In the genomic region with DNA sequence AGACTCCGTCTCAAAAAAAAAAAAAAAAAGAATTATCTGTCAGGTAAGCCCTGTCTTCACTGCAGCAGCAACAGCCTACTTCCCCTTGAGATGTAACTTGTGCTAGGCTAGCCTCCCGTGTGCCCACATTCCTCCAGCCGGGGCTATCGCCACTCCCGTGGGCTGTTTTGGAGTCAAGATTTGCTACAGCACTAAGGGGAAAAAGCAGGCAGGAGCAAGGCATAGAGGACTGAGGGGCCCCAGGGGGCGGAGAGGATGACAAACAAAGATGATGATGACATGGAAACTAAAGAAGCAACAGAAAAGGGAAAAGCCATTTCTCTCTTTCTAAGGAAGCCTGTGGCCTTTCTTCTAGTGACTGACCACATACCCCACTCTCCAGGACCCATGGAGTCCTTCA, we compare ENCODE assay signal across 10 cellular contexts. TPM values are rescaled to one million over a fixed set of nuclear protein-coding genes. Genes with fewer than 3 reads are reported as not detected.
DNase-seq lines count a peak whose midpoint lies in the region; ATAC-seq and TF ChIP-seq lines count a peak whose summit lies in the region.
"Had no signal": no experiment of that assay in that cellular context is flagged by ENCODE, and none has a peak within 500 bp of the region (broad histone marks: within the 10 kb centered on the region; RNA-seq: fewer than 3 reads in every experiment).

No MANE protein-coding gene starts in this region.

- peak overlapping the region; percentile 98 for H3K4me3 Mint-ChIP-seq in CD14-positive monocyte
- peak overlapping the region; percentile 98 for H3K4me3 Mint-ChIP-seq in T-helper 2 cell treated with Interferon-gamma antibody and Interleukin-4, amounts not matched to agents 5 μg/mL and 100 μg/mL, for 36 hours
- H3K4me3 Mint-ChIP-seq in activated naive CD4-positive, alpha-beta T cell treated with anti-CD3 and anti-CD28 coated beads, Interleukin-2, amount 50 U/mL, for 24 hours, result peak overlapping the region; percentile 100

- peaks cover 36 to 45% of the 10 kb centered on the region in 2 donors for H3K36me3 Mint-ChIP-seq in CD14-positive monocyte
- H3K36me3 Mint-ChIP-seq in T-helper 2 cell treated with Interferon-gamma antibody and Interleukin-4, amounts not matched to agents 5 μg/mL and 100 μg/mL, for 36 hours (ENCODE audit: low read depth), result peaks cover 43% of the 10 kb centered on the region
- H3K36me3 Mint-ChIP-seq in activated naive CD4-positive, alpha-beta T cell treated with anti-CD3 and anti-CD28 coated beads, Interleukin-2, amount 50 U/mL, for 24 hours, result peaks cover 15% of the 10 kb centered on the region

- no peak for TF ChIP-seq CTCF in CD14-positive monocyte (IDR thresholded peaks at IDR 0.05)

- peaks cover 0 to 7% (median 0%) of the 10 kb centered on the region in 3 donors for H3K27me3 Mint-ChIP-seq in CD14-positive monocyte (ENCODE audit: low read depth in 3 of 3)
- H3K27me3 Mint-ChIP-seq in T-helper 2 cell treated with Interferon-gamma antibody and Interleukin-4, amounts not matched to agents 5 μg/mL and 100 μg/mL, for 36 hours (ENCODE audit: low read depth), result no peaks in the 10 kb centered on the region
- H3K27me3 Mint-ChIP-seq in activated naive CD4-positive, alpha-beta T cell treated with anti-CD3 and anti-CD28 coated beads, Interleukin-2, amount 50 U/mL, for 24 hours, result no peaks in the 10 kb centered on the region

- ATAC-seq in HG02798 (IDR thresholded peaks at IDR 0.05; ENCODE audit: poor library complexity, unreplicated experiment), result no peak

- DNase-seq in CD14-positive monocyte (ENCODE audit: low spot score) (peak; percentile 2), SW480 (ENCODE audit: low spot score) (no peak), medulla oblongata (ENCODE audit: extremely low spot score) (no peak), HT-29 (ENCODE audit: low spot score) (no peak)
- peak; percentile 74 for DNase-seq in T-helper 2 cell treated with Interferon-gamma antibody and Interleukin-4, amounts not matched to agents 5 μg/mL and 100 μg/mL, for 36 hours (ENCODE audit: low spot score)
- peak; percentile 50 for DNase-seq in stimulated activated CD4-positive, alpha-beta T cell treated with anti-CD3 and anti-CD28 coated beads, Interleukin-12 subunit alpha, Interleukin-12 subunit beta, amount 100 ng/mL, for 4 hours
- DNase-seq: heart left ventricle had no signal

- no peaks in the 10 kb centered on the region for H3K9me3 Mint-ChIP-seq in CD14-positive monocyte
- H3K9me3 Mint-ChIP-seq in T-helper 2 cell treated with Interferon-gamma antibody and Interleukin-4, amounts not matched to agents 5 μg/mL and 100 μg/mL, for 36 hours, result no peaks in the 10 kb centered on the region
- no peaks in the 10 kb centered on the region for H3K9me3 Mint-ChIP-seq in activated naive CD4-positive, alpha-beta T cell treated with anti-CD3 and anti-CD28 coated beads, Interleukin-2, amount 50 U/mL, for 24 hours

- intact Hi-C loops in CD14-positive monocyte (cut with micrococcal nuclease), result loop anchor here in 1 of 2 donors (5.0 kb wide), 2 partner anchors 131 to 396 kb away; no protein-coding TSS in a partner anchor

- peak overlapping the region; percentile 86 to 96 (median 92) for H3K27ac Mint-ChIP-seq in CD14-positive monocyte
- H3K27ac Mint-ChIP-seq in T-helper 2 cell treated with Interferon-gamma antibody and Interleukin-4, amounts not matched to agents 5 μg/mL and 100 μg/mL, for 36 hours, result peak overlapping the region; percentile 95
- H3K27ac Mint-ChIP-seq in activated naive CD4-positive, alpha-beta T cell treated with anti-CD3 and anti-CD28 coated beads, Interleukin-2, amount 50 U/mL, for 24 hours, result peak overlapping the region; percentile 98

- H3K4me1 Mint-ChIP-seq in CD14-positive monocyte, result peaks cover 62% of the 10 kb centered on the region
- H3K4me1 Mint-ChIP-seq in T-helper 2 cell treated with Interferon-gamma antibody and Interleukin-4, amounts not matched to agents 5 μg/mL and 100 μg/mL, for 36 hours (ENCODE audit: low read depth), result peaks cover 45% of the 10 kb centered on the region
- H3K4me1 Mint-ChIP-seq in activated naive CD4-positive, alpha-beta T cell treated with anti-CD3 and anti-CD28 coated beads, Interleukin-2, amount 50 U/mL, for 24 hours, result peaks cover 70% of the 10 kb centered on the region

RNA-seq across cellular contexts. Expression of gene TNFAIP8L2, which starts 1.9 kb away (rescaled TPM):
- 100 to 1,000 TPM; 103 to 104 TPM for polyA plus RNA-seq in CD14-positive monocyte
- total RNA-seq in HT-29 (2014; rRNA removed; shearing (Covaris generic)), result not detected in 2 replicates

RNA-seq across cellular contexts. Expression of gene LYSMD1, which starts 7.4 kb away (rescaled TPM):
- polyA plus RNA-seq in CD14-positive monocyte, result under 1 TPM in 1 of 2 donors, not detected in 1; 0.24 TPM
- 0.43 and 0.60 TPM in 2 replicates for total RNA-seq in HT-29 (2014; rRNA removed; shearing (Covaris generic))

RNA-seq across cellular contexts. Expression of gene SCNM1, which starts 7.6 kb away (rescaled TPM):
- 100 to 1,000 TPM; 103 to 110 TPM for polyA plus RNA-seq in CD14-positive monocyte
- total RNA-seq in HT-29 (2014; rRNA removed; shearing (Covaris generic)), result 37.6 and 48.4 TPM in 2 replicates

RNA-seq across cellular contexts. Expression of gene SEMA6C, which starts 11.9 kb away (rescaled TPM):
- 1 to 10 TPM in 1 of 2 donors, under 1 TPM in 1; 0.39 to 1.4 TPM for polyA plus RNA-seq in CD14-positive monocyte
- total RNA-seq in HT-29 (2014; rRNA removed; shearing (Covaris generic)), result 0.13 TPM in 1 of 2 replicates, not detected in the other

RNA-seq across cellular contexts. Expression of gene TMOD4, which starts 17.5 kb away (rescaled TPM):
- not detected for polyA plus RNA-seq in CD14-positive monocyte
- not detected in 2 replicates for total RNA-seq in HT-29 (2014; rRNA removed; shearing (Covaris generic))
- total RNA-seq: dermis microvascular lymphatic vessel endothelial cell had no signal
- polyA plus RNA-seq: heart left ventricle had no signal

Comparison
In these comparisons a context has a peak if more than half of its experiments do, and no peak if none do; other contexts are left out.
1. DNase-seq: peak in CD14-positive monocyte (single experiment), T-helper 2 cell treated with Interferon-gamma antibody and Interleukin-4, amounts not matched to agents 5 μg/mL and 100 μg/mL, for 36 hours (single experiment) and stimulated activated CD4-positive, alpha-beta T cell treated with anti-CD3 and anti-CD28 coated beads, Interleukin-12 subunit alpha, Interleukin-12 subunit beta, amount 100 ng/mL, for 4 hours (single experiment); none in SW480 (single experiment), medulla oblongata (single experiment) and HT-29 (single experiment).
2. Peak in every context shown above with its lines, with median percentiles within 50 percentile points of each other: H3K27ac Mint-ChIP-seq and H3K4me3 Mint-ChIP-seq.